22 cellular contexts compared by ENCODE assay signal in the genomic region with DNA sequence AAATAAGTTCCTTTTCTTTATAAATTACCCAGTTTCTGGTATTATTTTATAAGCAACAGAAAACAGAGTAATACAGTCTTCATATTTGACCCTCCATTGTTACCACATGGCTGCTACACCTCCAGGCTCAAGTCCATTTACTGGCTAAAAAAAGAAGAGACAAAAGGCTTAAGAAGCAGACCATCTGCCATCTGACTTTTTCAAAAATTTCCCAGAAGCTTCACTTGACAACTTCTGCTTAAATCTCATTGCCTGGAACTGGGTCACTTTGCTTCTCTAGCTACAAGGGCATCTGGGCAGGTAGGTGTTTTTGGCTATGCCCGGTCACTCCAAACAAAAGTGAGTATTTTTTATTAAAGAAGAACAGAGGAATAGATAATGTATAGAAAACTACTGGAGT.
"Had no signal": no experiment of that assay in that cellular context is flagged by ENCODE, and none has a peak within 500 bp of the region (broad histone marks: within the 10 kb centered on the region; RNA-seq: fewer than 3 reads in every experiment).

No MANE protein-coding gene starts in this region.

- H3K9me3 ChIP-seq: esophagus squamous epithelium, gastrocnemius medialis, left lung, lower lobe of right lung, mucosa of descending colon had no signal

- H3K27me3 ChIP-seq: esophagus squamous epithelium, gastrocnemius medialis, heart right ventricle, left lung had no signal

- H3K27ac ChIP-seq: epithelial cell of prostate, esophagus squamous epithelium, gastrocnemius medialis, heart right ventricle, left lung, lower lobe of right lung had no signal

- H3K4me3 ChIP-seq: esophagus squamous epithelium, gastrocnemius medialis, heart right ventricle, left lung, lower lobe of right lung, mucosa of descending colon had no signal

- H3K36me3 ChIP-seq: esophagus squamous epithelium, gastrocnemius medialis, heart right ventricle, left lung, lower lobe of right lung had no signal

- H3K4me1 ChIP-seq: esophagus squamous epithelium, gastrocnemius medialis, heart right ventricle, left lung, lower lobe of right lung had no signal

- DNase-seq: cortex of kidney; effector CD8-positive, alpha-beta T cell; effector memory CD8-positive, alpha-beta T cell; endodermal cell; erythroblast; esophagus squamous epithelium; foreskin fibroblast; foreskin melanocyte; gastrocnemius medialis; glutamatergic neuron; head of caudate nucleus; heart right ventricle; hippocampal formation; left cardiac atrium; left lung; left ventricle myocardium superior; lower lobe of right lung; mesenchymal stem cell; mucosa of descending colon; naive B cell; naive thymus-derived CD8-positive, alpha-beta T cell had no signal
